ENCODE assay signal across 1 cellular context in genomic region chr1:8359617-8360481, GRCh38.
TF ChIP-seq lines count a peak whose summit lies in the region.

No MANE protein-coding gene starts in this region.

TF ChIP-seq in H1, 55 proteins besides CTCF, POLR2A, EP300 and RAD21:
- TF ChIP-seq EGR1 (IDR thresholded peaks at IDR 0.05; ENCODE audit: borderline replicate concordance, low read depth, low read length): no peak
- no peak for TF ChIP-seq ATF3 (IDR thresholded peaks at IDR 0.05; ENCODE audit: insufficient read depth, low read depth, low read length)
- TF ChIP-seq MAFK (IDR thresholded peaks at IDR 0.05; ENCODE audit: low read depth, low read length): no peak
- TF ChIP-seq SRF (IDR thresholded peaks at IDR 0.05; ENCODE audit: low read depth, low read length): no peak
- TF ChIP-seq CTBP2 (IDR thresholded peaks at IDR 0.05; ENCODE audit: borderline replicate concordance, insufficient read depth, insufficient read length, low read length): no peak
- no peak for TF ChIP-seq JUN (IDR thresholded peaks at IDR 0.05; ENCODE audit: low read depth, low read length)
- no peak for TF ChIP-seq SAP30 (IDR thresholded peaks at IDR 0.05; ENCODE audit: insufficient read depth, insufficient replicate concordance, low read length)
- TF ChIP-seq YY1 (IDR thresholded peaks at IDR 0.05; ENCODE audit: low read depth, low read length): no peak
- TF ChIP-seq SP4 (IDR thresholded peaks at IDR 0.05; ENCODE audit: low read length): no peak
- no peak for TF ChIP-seq SUZ12 (IDR thresholded peaks at IDR 0.05; ENCODE audit: low read length)
- no peak for TF ChIP-seq ASH2L (IDR thresholded peaks at IDR 0.05; ENCODE audit: low read length)
- no peak for TF ChIP-seq ZNF274 (IDR thresholded peaks at IDR 0.05; ENCODE audit: borderline replicate concordance, extremely low read depth, low read length)
- TF ChIP-seq CHD2 (IDR thresholded peaks at IDR 0.05; ENCODE audit: low read length): no peak
TF ChIP-seq in H1: peak in this region for 0.
